Comparison of ENCODE assay signal across 8 cellular contexts in the genomic region with DNA sequence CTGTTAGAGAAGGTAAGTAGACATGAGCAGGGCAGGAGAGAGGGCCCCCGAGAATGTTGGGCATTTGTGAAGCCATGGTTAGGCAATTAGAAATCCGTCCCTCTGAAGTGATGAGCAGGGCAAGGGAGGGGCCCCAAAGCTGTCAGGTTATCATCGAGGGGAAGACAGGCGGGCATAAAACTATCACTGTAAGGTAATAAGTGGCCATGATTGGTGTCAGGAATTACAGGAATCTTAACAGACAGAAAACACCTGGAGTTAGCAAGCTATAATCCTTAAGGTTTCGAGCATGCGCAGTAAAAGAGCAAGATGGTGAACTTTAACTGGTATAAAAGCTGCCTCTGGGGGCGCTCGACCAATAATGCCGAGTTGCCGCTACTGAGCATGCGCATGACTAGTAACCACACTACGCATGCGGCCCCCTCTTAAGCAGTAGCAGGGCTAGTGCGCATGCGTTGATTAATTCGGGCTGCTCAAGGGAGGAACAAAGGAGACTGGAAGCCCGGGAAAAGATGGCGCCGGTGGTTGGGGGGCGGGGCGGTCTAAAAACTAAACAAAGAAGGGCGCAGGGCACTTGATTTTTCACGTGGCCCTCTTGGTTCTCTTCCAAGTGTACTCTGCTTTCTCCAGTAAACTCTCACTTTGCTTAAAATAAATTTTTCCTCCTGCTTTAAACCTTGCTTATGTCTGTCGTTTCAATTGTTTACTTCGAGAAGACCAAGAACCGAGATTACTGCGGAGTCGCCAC. TPM values are rescaled to one million over a fixed set of nuclear protein-coding genes. Genes with fewer than 3 reads are reported as not detected.
DNase-seq lines count a peak whose midpoint lies in the region; ATAC-seq, FAIRE-seq and TF ChIP-seq lines count a peak whose summit lies in the region.

No MANE protein-coding gene starts in this region.

- DNase-seq in GM19239 (ENCODE audit: insufficient read length, low spot score): peak; percentile 64
- peak; percentile 97 for DNase-seq in NCI-H69 (lab: John Stamatoyannopoulos, UW)
- peak; percentile 97 to 98 for DNase-seq in activated CD4-positive, alpha-beta T cell treated with anti-CD3 and anti-CD28 coated beads, Interleukin-2, amount 50 U/mL, for 24 hours (ENCODE audit: low read depth in 1 of 2, low spot score in 1 of 2)
- peak; percentile 100 for DNase-seq in dermis blood vessel endothelial cell
- peak; percentile 100 for DNase-seq in HepG2 (ENCODE audit: low spot score)
- DNase-seq in stimulated activated CD4-positive, alpha-beta T cell treated with anti-CD3 and anti-CD28 coated beads, Interleukin-2, amount 100 ng/mL, for 48 hours: peak; percentile 98

- peaks cover 59 to 86% (median 68%) of the 10 kb centered on the region in 10 experiments for H3K4me1 ChIP-seq in BLaER1 treated with 17β-estradiol and CSF1 and Interleukin-3, amounts not matched to agents 10 nM and 100 nM
- peaks cover 68% of the 10 kb centered on the region for H3K4me1 ChIP-seq in HepG2 (ENCODE audit: insufficient read depth, low read length)

- ATAC-seq in HG03520 (IDR thresholded peaks at IDR 0.05; ENCODE audit: unreplicated experiment): peak; percentile 33
- ATAC-seq in HepG2: peak; percentile 90

- CTCF ChIA-PET in HepG2 (lab: Yijun Ruan, JAX; ENCODE audit: low intra/inter-chr PET ratio, low total read pairs): no interaction called here

- peak overlapping the region; percentile 85 to 99 (median 97) for H3K27ac ChIP-seq in BLaER1 treated with 17β-estradiol and CSF1 and Interleukin-3, amounts not matched to agents 10 nM and 100 nM
- peak overlapping the region; percentile 92 for H3K27ac ChIP-seq in HepG2 (ENCODE audit: extremely low read length, insufficient read depth, low read length)

- no TSS peak for BruUV-seq in HepG2 (replicated peaks; lab: Mats Ljungman, UMichigan)

- TF ChIP-seq EP300 in HepG2 (IDR thresholded peaks at IDR 0.05; ENCODE audit: low read depth in 2 of 2, low read length in 2 of 2): peak in 1 of 2 experiments; percentile 43; a peak in 1 of 4 replicates
- TF ChIP-seq EP300 in HepG2 (CRISPR knock-in tag; IDR thresholded peaks at IDR 0.05; ENCODE audit: borderline replicate concordance): no peak

- POLR2A ChIA-PET in HepG2 (lab: Yijun Ruan, JAX): interaction anchor here (0.7 to 1.8 kb wide), 8 partner anchors 10 to 384 kb away, joined by 3 to 33 read pairs (median 4); partner anchors contain the start of genes PECR, RPL37A and TMEM169

- intact Hi-C loops in HepG2 (cut with micrococcal nuclease; ENCODE audit: unreplicated experiment): loop anchor here (5.0 kb wide), 2 partner anchors 288 to 388 kb away; no protein-coding TSS in a partner anchor

- FAIRE-seq in GM19239 (lab: Jason Lieb, UNC) (peak; percentile 98), HepG2 (lab: Jason Lieb, UNC) (peak; percentile 76)

- peaks cover 16 to 77% (median 54%) of the 10 kb centered on the region in 11 experiments; a peak in 19 of 22 replicates for H4K20me1 ChIP-seq in BLaER1 treated with 17β-estradiol and CSF1 and Interleukin-3, amounts not matched to agents 10 nM and 100 nM
- H4K20me1 ChIP-seq in HepG2 (ENCODE audit: insufficient read depth, low read length): no peaks in the 10 kb centered on the region

- TF ChIP-seq POLR2A in HepG2 (IDR thresholded peaks at IDR 0.05; ENCODE audit: insufficient read depth in 1 of 2, low read depth in 2 of 2, low read length in 2 of 2): peak; percentile 57 to 58

- no peaks in the 10 kb centered on the region for H3K27me3 ChIP-seq in BLaER1 treated with 17β-estradiol and CSF1 and Interleukin-3, amounts not matched to agents 10 nM and 100 nM
- no peaks in the 10 kb centered on the region; a peak in 1 of 5 replicates for H3K27me3 ChIP-seq in HepG2 (ENCODE audit: control insufficient read depth in 1 of 2, insufficient read depth in 2 of 2, low read length in 2 of 2)

- peak overlapping the region; percentile 74 to 99 (median 90) for H3K4me2 ChIP-seq in BLaER1 treated with 17β-estradiol and CSF1 and Interleukin-3, amounts not matched to agents 10 nM and 100 nM
- peak overlapping the region; percentile 99 for H3K4me2 ChIP-seq in HepG2 (ENCODE audit: low read depth, low read length)

- no peaks in the 10 kb centered on the region for H3K9me3 ChIP-seq in BLaER1 treated with 17β-estradiol and CSF1 and Interleukin-3, amounts not matched to agents 10 nM and 100 nM (replicated peaks in 1 of 11)
- H3K9me3 ChIP-seq in HepG2 (ENCODE audit: low read length): no peaks in the 10 kb centered on the region

- 14% methylated on average over 28 of the region's 28 CpGs for WGBS in HepG2 (ENCODE audit: low lambda C conversion rate)

- peaks cover 78 to 90% (median 85%) of the 10 kb centered on the region in 11 experiments for H3K36me3 ChIP-seq in BLaER1 treated with 17β-estradiol and CSF1 and Interleukin-3, amounts not matched to agents 10 nM and 100 nM
- peaks cover 15 to 75% of the 10 kb centered on the region in 2 experiments for H3K36me3 ChIP-seq in HepG2 (replicated peaks in 1 of 2; ENCODE audit: control insufficient read depth in 1 of 2, insufficient read depth in 2 of 2, low read length in 2 of 2)

- H2AFZ ChIP-seq in HepG2 (ENCODE audit: low read length): peak overlapping the region; percentile 93

- H3K79me2 ChIP-seq in HepG2 (ENCODE audit: insufficient read depth, low read length): peaks cover 71% of the 10 kb centered on the region

- peak overlapping the region; percentile 47 to 68 (median 58) for H3K4me3 ChIP-seq in BLaER1 treated with 17β-estradiol and CSF1 and Interleukin-3, amounts not matched to agents 10 nM and 100 nM
- H3K4me3 ChIP-seq in HepG2 (replicated peaks in 1 of 3; ENCODE audit: insufficient read depth in 1 of 3, low read depth in 2 of 3, low read length in 3 of 3): peak overlapping the region; percentile 55 to 79 (median 69)

- peak; percentile 12; the same call in 1 of the 2 replicates for TF ChIP-seq RAD21 in HepG2 (CRISPR knock-in tag; IDR thresholded peaks at IDR 0.05)

- in situ Hi-C loops in HepG2 (cut with HindIII; ENCODE audit: extremely low pct_ligation_motif_present, low pct_unique_long_range_greater_than_20kb): no loop called here

- H3K9ac ChIP-seq in BLaER1 treated with 17β-estradiol and CSF1 and Interleukin-3, amounts not matched to agents 10 nM and 100 nM: peak overlapping the region; percentile 83 to 92 (median 87)
- peak overlapping the region; percentile 95 for H3K9ac ChIP-seq in HepG2 (ENCODE audit: insufficient read depth, low read depth, low read length)

- peak; percentile 94 for TF ChIP-seq CTCF in HepG2 (CRISPR knock-in tag; IDR thresholded peaks at IDR 0.05)

RNA-seq across cellular contexts. Expression of gene XRCC5, which starts 5.5 kb away (rescaled TPM):
- total RNA-seq in dermis blood vessel endothelial cell (272 and 383 TPM in 2 replicates), HepG2 (2016; rRNA removed; fragmentation: Illumina TruSeq; extraction: Trizol) (454 and 733 TPM in 2 replicates)
- 40.2 and 45.7 TPM in 2 replicates for total RNA-seq in HepG2 (2016; cell fraction: cytosol; rRNA removed; fragmentation: Illumina TruSeq; extraction: Trizol; ENCODE audit: low read depth)
- 445 and 739 TPM in 2 replicates for total RNA-seq in HepG2 (2016; cell fraction: insoluble cytoplasmic fraction; rRNA removed; fragmentation: Illumina TruSeq; extraction: Trizol)
- total RNA-seq in HepG2 (2016; cell fraction: membrane; rRNA removed; fragmentation: Illumina TruSeq; extraction: Trizol): 92.3 and 106 TPM in 2 replicates
- total RNA-seq in HepG2 (2016; cell fraction: nucleus; rRNA removed; fragmentation: Illumina TruSeq; extraction: Trizol): 346 and 369 TPM in 2 replicates
- 215 and 264 TPM in 2 replicates for polyA plus RNA-seq in HepG2 (2011; rRNA removed)
- 129 and 152 TPM in 2 replicates for polyA plus RNA-seq in HepG2 (2011; cell fraction: cytosol; rRNA removed)
- 61.2 and 69.5 TPM in 2 replicates for polyA plus RNA-seq in HepG2 (2011; cell fraction: nucleus; rRNA removed)
- polyA plus RNA-seq in HepG2 (2012): 143 and 176 TPM in 2 replicates
- polyA plus RNA-seq in HepG2 (2016; cell fraction: cytosol; fragmentation: Illumina TruSeq; extraction: Trizol; ENCODE audit: low read depth): 21.5 and 24.7 TPM in 2 replicates
- 503 and 513 TPM in 2 replicates for polyA plus RNA-seq in HepG2 (2016; cell fraction: insoluble cytoplasmic fraction; fragmentation: Illumina TruSeq; extraction: Trizol; ENCODE audit: low read depth)
- 41.2 and 52.0 TPM in 2 replicates for polyA plus RNA-seq in HepG2 (2016; cell fraction: membrane; fragmentation: Illumina TruSeq; extraction: Trizol; ENCODE audit: low read depth)
- polyA plus RNA-seq in HepG2 (2016; cell fraction: nucleus; fragmentation: Illumina TruSeq; extraction: Trizol; ENCODE audit: insufficient read depth, low read depth): 228 and 232 TPM in 2 replicates
- 569 and 652 TPM in 2 replicates for polyA minus RNA-seq in HepG2 (2011; rRNA and poly(A)+ RNA removed; ENCODE audit: low replicate concordance)
- polyA minus RNA-seq in HepG2 (2011; cell fraction: cytosol; rRNA and poly(A)+ RNA removed): 159 and 172 TPM in 2 replicates
- polyA minus RNA-seq in HepG2 (2011; cell fraction: nucleus; rRNA and poly(A)+ RNA removed): 290 and 331 TPM in 2 replicates

RNA-seq across cellular contexts. Expression of gene TMEM169, which starts 32.9 kb away (rescaled TPM):
- 0.37 and 0.85 TPM in 2 replicates for total RNA-seq in dermis blood vessel endothelial cell
- total RNA-seq in HepG2 (2016; rRNA removed; fragmentation: Illumina TruSeq; extraction: Trizol): 4.3 and 4.5 TPM in 2 replicates
- total RNA-seq in HepG2 (2016; cell fraction: cytosol; rRNA removed; fragmentation: Illumina TruSeq; extraction: Trizol; ENCODE audit: low read depth): 1.1 and 1.2 TPM in 2 replicates
- 4.0 and 5.3 TPM in 2 replicates for total RNA-seq in HepG2 (2016; cell fraction: insoluble cytoplasmic fraction; rRNA removed; fragmentation: Illumina TruSeq; extraction: Trizol)
- 3.7 and 4.4 TPM in 2 replicates for total RNA-seq in HepG2 (2016; cell fraction: membrane; rRNA removed; fragmentation: Illumina TruSeq; extraction: Trizol)
- total RNA-seq in HepG2 (2016; cell fraction: nucleus; rRNA removed; fragmentation: Illumina TruSeq; extraction: Trizol): 3.6 TPM in 2 replicates
- 1.5 and 2.1 TPM in 2 replicates for polyA plus RNA-seq in HepG2 (2011; rRNA removed)
- 1.5 and 2.6 TPM in 2 replicates for polyA plus RNA-seq in HepG2 (2011; cell fraction: cytosol; rRNA removed)
- 0.71 and 0.80 TPM in 2 replicates for polyA plus RNA-seq in HepG2 (2011; cell fraction: nucleus; rRNA removed)
- polyA plus RNA-seq in HepG2 (2012): 5.4 and 6.9 TPM in 2 replicates
- 0.60 and 0.85 TPM in 2 replicates for polyA plus RNA-seq in HepG2 (2016; cell fraction: cytosol; fragmentation: Illumina TruSeq; extraction: Trizol; ENCODE audit: low read depth)
- polyA plus RNA-seq in HepG2 (2016; cell fraction: insoluble cytoplasmic fraction; fragmentation: Illumina TruSeq; extraction: Trizol; ENCODE audit: low read depth): 2.9 and 4.2 TPM in 2 replicates
- polyA plus RNA-seq in HepG2 (2016; cell fraction: membrane; fragmentation: Illumina TruSeq; extraction: Trizol; ENCODE audit: low read depth): 1.7 and 1.8 TPM in 2 replicates
- polyA plus RNA-seq in HepG2 (2016; cell fraction: nucleus; fragmentation: Illumina TruSeq; extraction: Trizol; ENCODE audit: insufficient read depth, low read depth): 5.0 and 6.2 TPM in 2 replicates
- polyA minus RNA-seq in HepG2 (2011; rRNA and poly(A)+ RNA removed; ENCODE audit: low replicate concordance): 6.2 TPM in 1 of 2 replicates, not detected in the other
- 2.0 and 2.7 TPM in 2 replicates for polyA minus RNA-seq in HepG2 (2011; cell fraction: cytosol; rRNA and poly(A)+ RNA removed)
- polyA minus RNA-seq in HepG2 (2011; cell fraction: nucleus; rRNA and poly(A)+ RNA removed): 1.4 and 2.6 TPM in 2 replicates

RNA-seq across cellular contexts. Expression of gene PECR, which starts 33.0 kb away (rescaled TPM):
- 10.2 and 18.9 TPM in 2 replicates for total RNA-seq in dermis blood vessel endothelial cell
- total RNA-seq in HepG2 (2016; rRNA removed; fragmentation: Illumina TruSeq; extraction: Trizol): 151 and 181 TPM in 2 replicates
- 20.8 and 20.9 TPM in 2 replicates for total RNA-seq in HepG2 (2016; cell fraction: cytosol; rRNA removed; fragmentation: Illumina TruSeq; extraction: Trizol; ENCODE audit: low read depth)
- total RNA-seq in HepG2 (2016; cell fraction: insoluble cytoplasmic fraction; rRNA removed; fragmentation: Illumina TruSeq; extraction: Trizol): 143 and 194 TPM in 2 replicates
- 32.3 and 33.6 TPM in 2 replicates for total RNA-seq in HepG2 (2016; cell fraction: membrane; rRNA removed; fragmentation: Illumina TruSeq; extraction: Trizol)
- 129 and 136 TPM in 2 replicates for total RNA-seq in HepG2 (2016; cell fraction: nucleus; rRNA removed; fragmentation: Illumina TruSeq; extraction: Trizol)
- 153 and 175 TPM in 2 replicates for polyA plus RNA-seq in HepG2 (2011; rRNA removed)
- 103 and 140 TPM in 2 replicates for polyA plus RNA-seq in HepG2 (2011; cell fraction: cytosol; rRNA removed)
- polyA plus RNA-seq in HepG2 (2011; cell fraction: nucleus; rRNA removed): 97.8 and 111 TPM in 2 replicates
- 154 and 170 TPM in 2 replicates for polyA plus RNA-seq in HepG2 (2012)
- polyA plus RNA-seq in HepG2 (2016; cell fraction: cytosol; fragmentation: Illumina TruSeq; extraction: Trizol; ENCODE audit: low read depth): 10.8 and 11.0 TPM in 2 replicates
- 162 and 177 TPM in 2 replicates for polyA plus RNA-seq in HepG2 (2016; cell fraction: insoluble cytoplasmic fraction; fragmentation: Illumina TruSeq; extraction: Trizol; ENCODE audit: low read depth)
- polyA plus RNA-seq in HepG2 (2016; cell fraction: membrane; fragmentation: Illumina TruSeq; extraction: Trizol; ENCODE audit: low read depth): 19.7 and 20.5 TPM in 2 replicates
- 75.4 and 82.9 TPM in 2 replicates for polyA plus RNA-seq in HepG2 (2016; cell fraction: nucleus; fragmentation: Illumina TruSeq; extraction: Trizol; ENCODE audit: insufficient read depth, low read depth)
- polyA minus RNA-seq in HepG2 (2011; rRNA and poly(A)+ RNA removed; ENCODE audit: low replicate concordance): 5.0 and 112 TPM in 2 replicates
- polyA minus RNA-seq in HepG2 (2011; cell fraction: cytosol; rRNA and poly(A)+ RNA removed): 52.5 and 73.0 TPM in 2 replicates
- 221 and 291 TPM in 2 replicates for polyA minus RNA-seq in HepG2 (2011; cell fraction: nucleus; rRNA and poly(A)+ RNA removed)

Comparison
In these comparisons a context has a peak if more than half of its experiments do, and no peak if none do; other contexts are left out.
1. Peak in every context shown above with its lines: DNase-seq, ATAC-seq, H3K4me3 ChIP-seq and H3K27ac ChIP-seq.